In the genomic region with DNA sequence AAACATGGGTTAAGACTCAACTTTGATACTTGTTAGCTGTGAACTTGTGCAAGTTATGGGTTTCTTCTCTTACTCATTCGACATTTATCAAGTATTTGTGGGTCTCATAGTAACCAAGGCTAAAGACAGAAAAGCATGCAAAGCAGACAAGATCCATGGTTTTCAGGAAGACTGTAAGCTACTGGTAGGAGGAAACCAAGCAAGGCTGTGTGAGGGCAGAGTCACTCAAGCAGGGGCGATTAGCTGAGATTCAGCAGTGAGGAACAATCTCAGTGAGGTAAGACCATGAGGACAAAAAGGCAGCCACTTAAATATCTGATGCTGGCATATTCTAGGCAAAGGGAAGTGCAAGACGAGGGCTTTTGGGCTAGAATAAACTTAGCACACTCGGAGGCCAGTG, we compare ENCODE assay signal across 16 cellular contexts. TPM values are rescaled to one million over a fixed set of nuclear protein-coding genes. Genes with fewer than 3 reads are reported as not detected.
A peak's percentile ranks its signal among the peaks of the same experiment; 100 is the strongest.
DNase-seq lines count a peak whose midpoint lies in the region; ATAC-seq and TF ChIP-seq lines count a peak whose summit lies in the region.
"Had no signal": no experiment of that assay in that cellular context is flagged by ENCODE, and none has a peak within 500 bp of the region (broad histone marks: within the 10 kb centered on the region; RNA-seq: fewer than 3 reads in every experiment).

No MANE protein-coding gene starts in this region.

- H3K27ac ChIP-seq in SU-DHL-6 (ENCODE audit: low read depth, low read length) = peak overlapping the region; percentile 22
- H3K27ac ChIP-seq in gastrocnemius medialis = no peak overlapping the region
- H3K27ac ChIP-seq: epithelial cell of prostate, suprapubic skin had no signal

- peak overlapping the region; percentile 30 for H2AFZ ChIP-seq in SU-DHL-6 (ENCODE audit: low read depth, low read length, severe bottlenecking)

- no peaks in the 10 kb centered on the region for H3K4me1 ChIP-seq in gastrocnemius medialis

- H3K27me3 ChIP-seq in SU-DHL-6 (ENCODE audit: low read length) (no peaks in the 10 kb centered on the region), gastrocnemius medialis (no peaks in the 10 kb centered on the region)
- H3K27me3 ChIP-seq: suprapubic skin had no signal

- ATAC-seq in GM21360 (IDR thresholded peaks at IDR 0.05; ENCODE audit: unreplicated experiment) = peak; percentile 62
- no peak for ATAC-seq in gastrocnemius medialis
- ATAC-seq in HG03135 (IDR thresholded peaks at IDR 0.05; ENCODE audit: unreplicated experiment) = no peak

- H3K9me2 ChIP-seq in SU-DHL-6 (replicated peaks; ENCODE audit: insufficient read depth, low read length) = no peaks in the 10 kb centered on the region

- H3F3A ChIP-seq in SU-DHL-6 (ENCODE audit: insufficient read depth) = peaks cover 9% of the 10 kb centered on the region; the same call in 1 of the 2 replicates

- DNase-seq in GM04503 (ENCODE audit: low read depth) (peak; percentile 41), kidney tubule cell (ENCODE audit: low spot score) (peak; percentile 36), DMS53 (lab: John Stamatoyannopoulos, UW) (no peak), gastrocnemius medialis (no peak), GOT3 (lab: John Stamatoyannopoulos, UW) (no peak)
- DNase-seq: activated CD4-positive, alpha-beta memory T cell treated with anti-CD3 and anti-CD28 coated beads for 36 hours; head of caudate nucleus; KG1; mesenchymal stem cell; NCI-H146; OCI-M1 had no signal

- in situ Hi-C loops in gastrocnemius medialis (cut with MboI; ENCODE audit: low sequenced_read_pairs in 4 of 4) = no loop called here

- H3K9ac ChIP-seq in SU-DHL-6 (ENCODE audit: low read length) = peak overlapping the region; percentile 7; the same call in 1 of the 2 replicates

- intact Hi-C loops in gastrocnemius medialis (cut with DNase I; ENCODE audit: low total_unique reads) = no loop called here

- H3K4me2 ChIP-seq in SU-DHL-6 (ENCODE audit: low read depth, low read length, poor library complexity, severe bottlenecking) = peak overlapping the region; percentile 48

- peaks cover 53% of the 10 kb centered on the region for H3K79me2 ChIP-seq in SU-DHL-6 (ENCODE audit: insufficient read depth, low read length)

- H3K4me3 ChIP-seq in SU-DHL-6 (ENCODE audit: insufficient read depth, low read length, poor library complexity, severe bottlenecking) = no peak overlapping the region
- no peak overlapping the region for H3K4me3 ChIP-seq in gastrocnemius medialis
- H3K4me3 ChIP-seq: suprapubic skin had no signal

- no peak for TF ChIP-seq CTCF in SU-DHL-6 (IDR thresholded peaks at IDR 0.05; ENCODE audit: insufficient read depth, low read length, poor library complexity, severe bottlenecking)
- no peak for TF ChIP-seq CTCF in gastrocnemius medialis (IDR thresholded peaks at IDR 0.05 in 4 of 5, conservative IDR thresholded peaks at IDR 0.05 in 1 of 5)

- no peaks in the 10 kb centered on the region for H3K36me3 ChIP-seq in SU-DHL-6 (ENCODE audit: low read length)
- no peaks in the 10 kb centered on the region for H3K36me3 ChIP-seq in gastrocnemius medialis
- H3K36me3 ChIP-seq: suprapubic skin had no signal

- H3K9me3 ChIP-seq in SU-DHL-6 (ENCODE audit: insufficient read depth, low read length) (no peaks in the 10 kb centered on the region), gastrocnemius medialis (no peaks in the 10 kb centered on the region)
- H3K9me3 ChIP-seq: suprapubic skin had no signal

- no peaks in the 10 kb centered on the region for H4K20me1 ChIP-seq in SU-DHL-6 (ENCODE audit: low read depth, low read length)

- no peak for TF ChIP-seq POLR2A in gastrocnemius medialis (IDR thresholded peaks at IDR 0.05)

RNA-seq across cellular contexts. Expression of a gene that starts 29.5 kb away (rescaled TPM):
- 1 to 10 TPM; 4.6 to 9.8 (median 7.6) TPM for total RNA-seq in gastrocnemius medialis

RNA-seq across cellular contexts. Expression of a gene that starts 30.0 kb away (rescaled TPM):
- 10 to 100 TPM; 19.0 to 29.9 (median 21.4) TPM for total RNA-seq in gastrocnemius medialis

Comparison
In these comparisons a context has a peak if more than half of its experiments do, and no peak if none do; other contexts are left out.
1. DNase-seq: peak in GM04503 (single experiment) and kidney tubule cell (single experiment); none in DMS53 (single experiment), gastrocnemius medialis (0 of 2) and GOT3 (single experiment).